In genomic region chr9:135009051-135009560, GRCh38 we compare ENCODE assay signal across 34 cellular contexts.
"Had no signal": no experiment of that assay in that cellular context is flagged by ENCODE, and none has a peak within 500 bp of the region (broad histone marks: within the 10 kb centered on the region; RNA-seq: fewer than 3 reads in every experiment).

No MANE protein-coding gene starts in this region.

- H3K4me3 ChIP-seq: MG63, Peyer's patch, SJCRH30, SK-N-MC had no signal

- ATAC-seq: activated CD8-positive, alpha-beta T cell treated with anti-CD3 and anti-CD28 coated beads for 36 hours; activated T-cell treated with anti-CD3 and anti-CD28 coated beads, Interleukin-2, amount 50 U/mL, for 72 hours; activated T-helper 17 cell treated with anti-CD3 and anti-CD28 coated beads, Interleukin-2, amount 50 U/mL, for 72 hours; PC-3 had no signal

- H3K9me3 ChIP-seq: MG63, Peyer's patch, SJCRH30 had no signal

- H3K27ac ChIP-seq: brain microvascular endothelial cell, Peyer's patch, SJCRH30, SK-N-MC, WERI-Rb-1 had no signal

- DNase-seq: activated CD4-positive, alpha-beta T cell treated with anti-CD3 and anti-CD28 coated beads for 1 hour; activated CD4-positive, CD25-positive, alpha-beta regulatory T cell; activated CD8-positive, alpha-beta T cell treated with anti-CD3 and anti-CD28 coated beads for 36 hours; activated effector memory CD4-positive, alpha-beta T cell treated with anti-CD3 and anti-CD28 coated beads, Interleukin-2, amount 50 U/mL, for 16 hours; activated naive CD4-positive, alpha-beta T cell; activated naive CD4-positive, alpha-beta T cell treated with anti-CD3 and anti-CD28 coated beads, Interleukin-2, amount 50 U/mL, for 16 hours; activated naive CD8-positive, alpha-beta T cell treated with anti-CD3 and anti-CD28 coated beads for 36 hours; activated T-cell treated with anti-CD3 and anti-CD28 coated beads, Interleukin-2, amount 50 U/mL, for 1 hour; activated T-cell treated with anti-CD3 and anti-CD28 coated beads, Interleukin-2, amount 50 U/mL, for 72 hours; amniotic stem cell; aorta; brain microvascular endothelial cell; Kasumi-1; KG1; MG63; NCI-H1048; NCI-H1105 treated with DMSO at 0.1 percent for 48 hours; NCI-H1436; NCI-H1694; NCI-H1930; NCI-H2081 treated with DMSO at 0.1 percent for 48 hours; NCI-H226; NCI-H446 treated with DMSO at 0.1 percent for 48 hours; NCI-H524 treated with DMSO at 0.1 percent for 48 hours; NK-92 treated with Interleukin-12 subunit alpha and Interleukin-12 subunit beta, amount 100 ng/mL, for 24 hours; PC-3; Right ventricle myocardium superior; RPMI8226; SJCRH30; T1000; WERI-Rb-1 had no signal

- H3K36me3 ChIP-seq: brain microvascular endothelial cell, MG63, Peyer's patch, SJCRH30, WERI-Rb-1 had no signal

- H3K27me3 ChIP-seq: brain microvascular endothelial cell, MG63, Peyer's patch, SJCRH30 had no signal

- H3K4me1 ChIP-seq: Peyer's patch had no signal
